Comparison of ENCODE assay signal across 1 cellular context in genomic region chr11:83284501-83285051, GRCh38.
TF ChIP-seq lines count a peak whose summit lies in the region.

No MANE protein-coding gene starts in this region.

TF ChIP-seq in HepG2, 621 proteins besides CTCF, POLR2A, EP300 and RAD21 (continued from another document and continues in another):
- TF ChIP-seq ZNF318 (CRISPR knock-in tag; IDR thresholded peaks at IDR 0.05): no peak
- TF ChIP-seq ZNF652 (CRISPR knock-in tag; IDR thresholded peaks at IDR 0.05; ENCODE audit: borderline replicate concordance, low read depth): no peak
- peak; percentile 67; the same call in 1 of the 2 replicates for TF ChIP-seq RXRB (CRISPR knock-in tag; IDR thresholded peaks at IDR 0.05; ENCODE audit: borderline replicate concordance)
- no peak for TF ChIP-seq ZNF792 (CRISPR knock-in tag; IDR thresholded peaks at IDR 0.05)
- no peak for TF ChIP-seq KLF11 (CRISPR knock-in tag; IDR thresholded peaks at IDR 0.05)
- no peak for TF ChIP-seq ZMYM4 (CRISPR knock-in tag; IDR thresholded peaks at IDR 0.05)
- TF ChIP-seq FOXK1 (CRISPR knock-in tag; IDR thresholded peaks at IDR 0.05; ENCODE audit: borderline replicate concordance, low read depth): no peak
- TF ChIP-seq TCF7L2 (IDR thresholded peaks at IDR 0.05; ENCODE audit: low read depth, low read length): no peak
- no peak for TF ChIP-seq NFRKB (IDR thresholded peaks at IDR 0.05)
- no peak for TF ChIP-seq SIN3A (IDR thresholded peaks at IDR 0.05; ENCODE audit: borderline replicate concordance, low read depth, low read length)
- TF ChIP-seq SKIL (CRISPR knock-in tag; IDR thresholded peaks at IDR 0.05; ENCODE audit: borderline replicate concordance): no peak
- peak; percentile 82; the same call in 1 of the 2 replicates for TF ChIP-seq ZBTB43 (CRISPR knock-in tag; conservative IDR thresholded peaks at IDR 0.05)
- no peak for TF ChIP-seq ARID4A (CRISPR knock-in tag; IDR thresholded peaks at IDR 0.05; ENCODE audit: borderline replicate concordance)
- TF ChIP-seq ZMYM3 (CRISPR knock-in tag; IDR thresholded peaks at IDR 0.05): no peak
- TF ChIP-seq ZSCAN22 (CRISPR knock-in tag; IDR thresholded peaks at IDR 0.05): no peak
- no peak for TF ChIP-seq CBX5 (CRISPR knock-in tag; IDR thresholded peaks at IDR 0.05; ENCODE audit: borderline replicate concordance)
- TF ChIP-seq MAFF (IDR thresholded peaks at IDR 0.05; ENCODE audit: low read depth, low read length): no peak
- no peak for TF ChIP-seq ZNF687 (CRISPR knock-in tag; IDR thresholded peaks at IDR 0.05)
- no peak for TF ChIP-seq GLMP (CRISPR knock-in tag; IDR thresholded peaks at IDR 0.05; ENCODE audit: borderline replicate concordance)
- no peak for TF ChIP-seq PLSCR1 (CRISPR knock-in tag; IDR thresholded peaks at IDR 0.05; ENCODE audit: borderline replicate concordance)
- no peak for TF ChIP-seq UBTF (CRISPR knock-in tag; IDR thresholded peaks at IDR 0.05)
- no peak for TF ChIP-seq NFE2L1 (CRISPR knock-in tag; IDR thresholded peaks at IDR 0.05; ENCODE audit: borderline replicate concordance)
- TF ChIP-seq REXO4 (CRISPR knock-in tag; IDR thresholded peaks at IDR 0.05; ENCODE audit: borderline replicate concordance): no peak
- peak; percentile 72 for TF ChIP-seq GATAD2A (CRISPR knock-in tag; IDR thresholded peaks at IDR 0.05)
- no peak for TF ChIP-seq ZMAT3 (CRISPR knock-in tag; conservative IDR thresholded peaks at IDR 0.05)
- no peak for TF ChIP-seq KDM5A (IDR thresholded peaks at IDR 0.05; ENCODE audit: borderline replicate concordance, low read length)
- peak; percentile 53; the same call in 1 of the 2 replicates for TF ChIP-seq HDAC2 (CRISPR knock-in tag; IDR thresholded peaks at IDR 0.05)
